Comparison of ENCODE assay signal across 8 cellular contexts in genomic region chr3:59451041-59451763, GRCh38.
DNase-seq lines count a peak whose midpoint lies in the region; ATAC-seq and TF ChIP-seq lines count a peak whose summit lies in the region.

No MANE protein-coding gene starts in this region.

- H3K4me3 ChIP-seq in H7 (ENCODE audit: insufficient read depth, low read depth, low read length), result no peak overlapping the region

- DNase-seq in A172 (ENCODE audit: low spot score) (peak; percentile 53), left cardiac atrium (no peak), HFFc6 (no peak), H7 (no peak)
- peak; percentile 42 to 48 for DNase-seq in activated CD4-positive, alpha-beta T cell treated with anti-CD3 and anti-CD28 coated beads for 4 hours

- no peak for TF ChIP-seq CTCF in HFFc6 (IDR thresholded peaks at IDR 0.05)

- H3K27me3 Mint-ChIP-seq in stimulated activated memory B cell treated with anti-CD40 and anti-IgM and Interleukin-4, amounts not matched to agents 10 μg/mL and 1 μg/mL and 100 μg/mL, for 72 hours, result no peaks in the 10 kb centered on the region
- no peaks in the 10 kb centered on the region; the same call in 1 of the 2 replicates for H3K27me3 Mint-ChIP-seq in HFFc6 (ENCODE audit: insufficient read depth)

- ATAC-seq in GM19395 (IDR thresholded peaks at IDR 0.05; ENCODE audit: unreplicated experiment) (peak; percentile 97), HG03442 (IDR thresholded peaks at IDR 0.05; ENCODE audit: unreplicated experiment) (peak; percentile 96), left cardiac atrium (peak; percentile 50 to 79)
- ATAC-seq in stimulated activated memory B cell treated with anti-CD40 and anti-IgM and Interleukin-4, amounts not matched to agents 10 μg/mL and 1 μg/mL and 100 μg/mL, for 72 hours, result peak; percentile 97

- no peaks in the 10 kb centered on the region for H3K36me3 Mint-ChIP-seq in stimulated activated memory B cell treated with anti-CD40 and anti-IgM and Interleukin-4, amounts not matched to agents 10 μg/mL and 1 μg/mL and 100 μg/mL, for 72 hours
- no peaks in the 10 kb centered on the region for H3K36me3 Mint-ChIP-seq in HFFc6 (ENCODE audit: low read depth)

- intact Hi-C loops in left cardiac atrium (cut with DNase I), result no loop called here

- no peaks in the 10 kb centered on the region for H3K9me3 Mint-ChIP-seq in stimulated activated memory B cell treated with anti-CD40 and anti-IgM and Interleukin-4, amounts not matched to agents 10 μg/mL and 1 μg/mL and 100 μg/mL, for 72 hours
- peaks cover 34% of the 10 kb centered on the region for H3K9me3 Mint-ChIP-seq in HFFc6

- no peaks in the 10 kb centered on the region for H3K27me3 ChIP-seq in H7 (ENCODE audit: control insufficient read depth, insufficient read depth, low read length)

- H3K36me3 ChIP-seq in H7 (replicated peaks; ENCODE audit: control insufficient read depth, insufficient read depth, low read length), result no peaks in the 10 kb centered on the region

- H3K4me3 Mint-ChIP-seq in stimulated activated memory B cell treated with anti-CD40 and anti-IgM and Interleukin-4, amounts not matched to agents 10 μg/mL and 1 μg/mL and 100 μg/mL, for 72 hours, result peak overlapping the region; percentile 46
- no peak overlapping the region for H3K4me3 Mint-ChIP-seq in HFFc6

- peak overlapping the region; percentile 84 for H3K27ac Mint-ChIP-seq in stimulated activated memory B cell treated with anti-CD40 and anti-IgM and Interleukin-4, amounts not matched to agents 10 μg/mL and 1 μg/mL and 100 μg/mL, for 72 hours
- H3K27ac Mint-ChIP-seq in HFFc6, result no peak overlapping the region

- peaks cover 33% of the 10 kb centered on the region for H3K4me1 Mint-ChIP-seq in stimulated activated memory B cell treated with anti-CD40 and anti-IgM and Interleukin-4, amounts not matched to agents 10 μg/mL and 1 μg/mL and 100 μg/mL, for 72 hours
- no peaks in the 10 kb centered on the region for H3K4me1 Mint-ChIP-seq in HFFc6 (ENCODE audit: low read depth)

Comparison
In these comparisons a context has a peak if more than half of its experiments do, and no peak if none do; other contexts are left out.
1. DNase-seq: peak in A172 (single experiment) and activated CD4-positive, alpha-beta T cell treated with anti-CD3 and anti-CD28 coated beads for 4 hours (2 of 2); none in left cardiac atrium (single experiment), HFFc6 (single experiment) and H7 (single experiment).
2. Peak in every context shown above with its lines, with median percentiles within 50 percentile points of each other: ATAC-seq.